18 cellular contexts compared by ENCODE assay signal in genomic region chr10:16565604-16566003, GRCh38. TPM values are rescaled to one million over a fixed set of nuclear protein-coding genes. Genes with fewer than 3 reads are reported as not detected.
A peak's percentile ranks its signal among the peaks of the same experiment; 100 is the strongest.
DNase-seq lines count a peak whose midpoint lies in the region; ATAC-seq and TF ChIP-seq lines count a peak whose summit lies in the region.
"Had no signal": no experiment of that assay in that cellular context is flagged by ENCODE, and none has a peak within 500 bp of the region (broad histone marks: within the 10 kb centered on the region; RNA-seq: fewer than 3 reads in every experiment).

No MANE protein-coding gene starts in this region.

- H3K9ac ChIP-seq in colonic mucosa (ENCODE audit: low read depth in 2 of 2, low read length in 2 of 2) = no peak overlapping the region

- DNase-seq in A673 (ENCODE audit: low spot score) (peak; percentile 61), H4 (ENCODE audit: low spot score) (peak; percentile 10), dermis blood vessel endothelial cell (peak; percentile 43), glomerular endothelial cell (ENCODE audit: extremely low read depth, low read depth, low spot score) (peak; percentile 39), Calu3 (no peak), colonic mucosa (no peak)
- DNase-seq: CD8-positive, alpha-beta T cell; GDM1; IMR-90; NCI-H1105; NCI-H1694 treated with DMSO at 0.1 percent for 48 hours; NCI-H748 treated with DMSO at 0.1 percent for 48 hours; T-cell had no signal

- no peak overlapping the region for H3K27ac ChIP-seq in A673 (ENCODE audit: low read depth, low read length, poor library complexity, severe bottlenecking)
- H3K27ac ChIP-seq in colonic mucosa = no peak overlapping the region
- H3K27ac ChIP-seq: SK-N-MC had no signal

- CTCF ChIA-PET in A673 (lab: Charles Lee) = no interaction called here
- CTCF ChIA-PET in Calu3 (lab: Charles Lee) = no interaction called here

- intact Hi-C loops in A673 (cut with micrococcal nuclease; ENCODE audit: unreplicated experiment) = no loop called here
- intact Hi-C loops in Calu3 (cut with micrococcal nuclease; ENCODE audit: unreplicated experiment) = no loop called here
- intact Hi-C loops in colonic mucosa (cut with DNase I) = no loop called here

- H3K27me3 ChIP-seq in A673 (replicated peaks; ENCODE audit: insufficient read depth, low read depth, low read length, poor library complexity) (peaks cover 14% of the 10 kb centered on the region), colonic mucosa (no peaks in the 10 kb centered on the region)

- H3K27me3 Mint-ChIP-seq in Calu3 (ENCODE audit: unreplicated experiment) = no peaks in the 10 kb centered on the region

- no peak overlapping the region for H3K4me3 Mint-ChIP-seq in Calu3 (ENCODE audit: low read depth, unreplicated experiment)
- H3K4me3 Mint-ChIP-seq: B cell; CD8-positive, alpha-beta T cell; T-cell had no signal

- POLR2A ChIA-PET in A673 (lab: Charles Lee; ENCODE audit: low non-redundant PET) = no interaction called here

- H3K9me3 Mint-ChIP-seq in Calu3 (ENCODE audit: low read depth, unreplicated experiment) = no peaks in the 10 kb centered on the region
- H3K9me3 Mint-ChIP-seq: CD8-positive, alpha-beta T cell had no signal

- BruUV-seq in A673 (replicated peaks; lab: Mats Ljungman, UMichigan) = no TSS peak
- no TSS peak for BruUV-seq in Calu3 (replicated peaks; lab: Mats Ljungman, UMichigan)

- no peak for ATAC-seq in GM18517 (IDR thresholded peaks at IDR 0.05; ENCODE audit: unreplicated experiment)
- ATAC-seq: CD8-positive, alpha-beta T cell; T-cell had no signal

- H3K4me3 ChIP-seq in A673 (ENCODE audit: low read depth, low read length, poor library complexity, severe bottlenecking) (no peak overlapping the region), colonic mucosa (no peak overlapping the region)
- H3K4me3 ChIP-seq: HAP-1, SK-N-MC had no signal

- H3K4me1 ChIP-seq in A673 (ENCODE audit: insufficient read depth, low read length, poor library complexity, severe bottlenecking) = no peaks in the 10 kb centered on the region
- H3K4me1 ChIP-seq in colonic mucosa = no peaks in the 10 kb centered on the region
- H3K4me1 ChIP-seq: HAP-1 had no signal

- no peak overlapping the region for H3K27ac Mint-ChIP-seq in Calu3 (ENCODE audit: unreplicated experiment)
- H3K27ac Mint-ChIP-seq: B cell; CD8-positive, alpha-beta T cell; T-cell had no signal

- H3K36me3 ChIP-seq in A673 (ENCODE audit: insufficient read depth, low read length, poor library complexity, severe bottlenecking) (no peaks in the 10 kb centered on the region), colonic mucosa (no peaks in the 10 kb centered on the region)
- H3K36me3 ChIP-seq: HAP-1 had no signal

- TF ChIP-seq CTCF in A673 (conservative IDR thresholded peaks at IDR 0.05; ENCODE audit: low read depth, low read length) (no peak), Calu3 (IDR thresholded peaks at IDR 0.05; ENCODE audit: unreplicated experiment) (no peak), colonic mucosa (IDR thresholded peaks at IDR 0.05) (no peak)

- H3K4me1 Mint-ChIP-seq in Calu3 (ENCODE audit: low read depth, unreplicated experiment) = no peaks in the 10 kb centered on the region

- H3K9me3 ChIP-seq in A673 (ENCODE audit: low read depth, low read length, poor library complexity, severe bottlenecking) (no peaks in the 10 kb centered on the region), colonic mucosa (no peaks in the 10 kb centered on the region)
- H3K9me3 ChIP-seq: HAP-1 had no signal

- H3K36me3 Mint-ChIP-seq in Calu3 (ENCODE audit: insufficient read depth, unreplicated experiment) = no peaks in the 10 kb centered on the region
- H3K36me3 Mint-ChIP-seq: CD8-positive, alpha-beta T cell; T-cell had no signal

RNA-seq across cellular contexts. Expression of gene C1QL3, which starts 43.9 kb away (rescaled TPM):
- total RNA-seq in A673 (2021) (not detected in 2 replicates), dermis blood vessel endothelial cell (0.17 and 0.33 TPM in 2 replicates), glomerular endothelial cell (0.35 and 0.39 TPM in 2 replicates), Calu3 (2022) (not detected in 2 replicates), colonic mucosa (not detected)
- not detected in 2 replicates for total RNA-seq in H4 (2014; rRNA removed; shearing (Covaris generic))
- total RNA-seq: B cell; CD8-positive, alpha-beta T cell; IMR-90; LHCN-M2; T-cell had no signal

Comparison
In these comparisons a context has a peak if more than half of its experiments do, and no peak if none do; other contexts are left out.
1. DNase-seq: peak in A673 (single experiment), H4 (single experiment), dermis blood vessel endothelial cell (single experiment) and glomerular endothelial cell (single experiment); none in Calu3 (single experiment) and colonic mucosa (single experiment).